In genomic region chr10:95635319-95635733, GRCh38 we compare ENCODE assay signal across 1 cellular context.
A peak's percentile ranks its signal among the peaks of the same experiment; 100 is the strongest.
TF ChIP-seq lines count a peak whose summit lies in the region.

No MANE protein-coding gene starts in this region.

TF ChIP-seq in HepG2, 621 proteins besides CTCF, POLR2A, EP300 and RAD21 (continued from another document and continues in another):
- TF ChIP-seq, protein P1, sequence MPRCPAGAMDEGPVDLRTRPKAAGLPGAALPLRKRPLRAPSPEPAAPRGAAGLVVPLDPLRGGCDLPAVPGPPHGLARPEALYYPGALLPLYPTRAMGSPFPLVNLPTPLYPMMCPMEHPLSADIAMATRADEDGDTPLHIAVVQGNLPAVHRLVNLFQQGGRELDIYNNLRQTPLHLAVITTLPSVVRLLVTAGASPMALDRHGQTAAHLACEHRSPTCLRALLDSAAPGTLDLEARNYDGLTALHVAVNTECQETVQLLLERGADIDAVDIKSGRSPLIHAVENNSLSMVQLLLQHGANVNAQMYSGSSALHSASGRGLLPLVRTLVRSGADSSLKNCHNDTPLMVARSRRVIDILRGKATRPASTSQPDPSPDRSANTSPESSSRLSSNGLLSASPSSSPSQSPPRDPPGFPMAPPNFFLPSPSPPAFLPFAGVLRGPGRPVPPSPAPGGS (CRISPR knock-in tag; IDR thresholded peaks at IDR 0.05) = no peak
- no peak for TF ChIP-seq AGO1 (IDR thresholded peaks at IDR 0.05; ENCODE audit: low read depth, low read length, poor library complexity, severe bottlenecking)
- peak; percentile 65 for TF ChIP-seq RARA (CRISPR knock-in tag; IDR thresholded peaks at IDR 0.05)
- TF ChIP-seq ZNF33A (CRISPR knock-in tag; IDR thresholded peaks at IDR 0.05; ENCODE audit: borderline replicate concordance) = no peak
- TF ChIP-seq THAP11 (CRISPR knock-in tag; IDR thresholded peaks at IDR 0.05) = peak; percentile 45; the same call in 1 of the 2 replicates
- no peak for TF ChIP-seq U2AF2 (IDR thresholded peaks at IDR 0.05; ENCODE audit: low read depth, low read length)
- TF ChIP-seq HNRNPK (IDR thresholded peaks at IDR 0.05; ENCODE audit: low read depth, low read length, poor library complexity, severe bottlenecking) = no peak
- TF ChIP-seq UBTF (CRISPR knock-in tag; IDR thresholded peaks at IDR 0.05) = no peak
- TF ChIP-seq NR2F6 (IDR thresholded peaks at IDR 0.05) = peak; percentile 74
- TF ChIP-seq NR2F6 (CRISPR knock-in tag; IDR thresholded peaks at IDR 0.05) = peak; percentile 80
- TF ChIP-seq ATAD3A (CRISPR knock-in tag; IDR thresholded peaks at IDR 0.05) = no peak
- peak; percentile 48; the same call in 1 of the 2 replicates for TF ChIP-seq ZFP1 (CRISPR knock-in tag; IDR thresholded peaks at IDR 0.05)
- TF ChIP-seq, protein P2, sequence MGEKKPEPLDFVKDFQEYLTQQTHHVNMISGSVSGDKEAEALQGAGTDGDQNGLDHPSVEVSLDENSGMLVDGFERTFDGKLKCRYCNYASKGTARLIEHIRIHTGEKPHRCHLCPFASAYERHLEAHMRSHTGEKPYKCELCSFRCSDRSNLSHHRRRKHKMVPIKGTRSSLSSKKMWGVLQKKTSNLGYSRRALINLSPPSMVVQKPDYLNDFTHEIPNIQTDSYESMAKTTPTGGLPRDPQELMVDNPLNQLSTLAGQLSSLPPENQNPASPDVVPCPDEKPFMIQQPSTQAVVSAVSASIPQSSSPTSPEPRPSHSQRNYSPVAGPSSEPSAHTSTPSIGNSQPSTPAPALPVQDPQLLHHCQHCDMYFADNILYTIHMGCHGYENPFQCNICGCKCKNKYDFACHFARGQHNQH (CRISPR knock-in tag; IDR thresholded peaks at IDR 0.05) = peak; percentile 65
- TF ChIP-seq PRMT3 (CRISPR knock-in tag; IDR thresholded peaks at IDR 0.05; ENCODE audit: borderline replicate concordance, low read depth) = no peak
- no peak for TF ChIP-seq TBX3 (IDR thresholded peaks at IDR 0.05; ENCODE audit: borderline replicate concordance)
- no peak for TF ChIP-seq ZNF784 (CRISPR knock-in tag; IDR thresholded peaks at IDR 0.05; ENCODE audit: borderline replicate concordance)
- peak; percentile 92 for TF ChIP-seq ZNF281 (CRISPR knock-in tag; IDR thresholded peaks at IDR 0.05; ENCODE audit: borderline replicate concordance)
- TF ChIP-seq KDM5A (IDR thresholded peaks at IDR 0.05; ENCODE audit: borderline replicate concordance, low read length) = no peak
- 0 out of 2 replicates have a peak, but pooled peaks have one; percentile 19 for TF ChIP-seq STAT5B (CRISPR knock-in tag; IDR thresholded peaks at IDR 0.05)
- TF ChIP-seq, protein P3, sequence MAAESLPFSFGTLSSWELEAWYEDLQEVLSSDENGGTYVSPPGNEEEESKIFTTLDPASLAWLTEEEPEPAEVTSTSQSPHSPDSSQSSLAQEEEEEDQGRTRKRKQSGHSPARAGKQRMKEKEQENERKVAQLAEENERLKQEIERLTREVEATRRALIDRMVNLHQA (CRISPR knock-in tag; IDR thresholded peaks at IDR 0.05) = no peak
- no peak; the same call in 1 of the 2 replicates for TF ChIP-seq ARID3A (IDR thresholded peaks at IDR 0.05; ENCODE audit: low read depth, low read length)
- TF ChIP-seq CEBPG (CRISPR knock-in tag; IDR thresholded peaks at IDR 0.05) = peak; percentile 21; the same call in 1 of the 2 replicates
- TF ChIP-seq ZNF790 (CRISPR knock-in tag; IDR thresholded peaks at IDR 0.05; ENCODE audit: borderline replicate concordance) = no peak
- TF ChIP-seq KLF11 (CRISPR knock-in tag; IDR thresholded peaks at IDR 0.05) = no peak
- TF ChIP-seq, protein P4, sequence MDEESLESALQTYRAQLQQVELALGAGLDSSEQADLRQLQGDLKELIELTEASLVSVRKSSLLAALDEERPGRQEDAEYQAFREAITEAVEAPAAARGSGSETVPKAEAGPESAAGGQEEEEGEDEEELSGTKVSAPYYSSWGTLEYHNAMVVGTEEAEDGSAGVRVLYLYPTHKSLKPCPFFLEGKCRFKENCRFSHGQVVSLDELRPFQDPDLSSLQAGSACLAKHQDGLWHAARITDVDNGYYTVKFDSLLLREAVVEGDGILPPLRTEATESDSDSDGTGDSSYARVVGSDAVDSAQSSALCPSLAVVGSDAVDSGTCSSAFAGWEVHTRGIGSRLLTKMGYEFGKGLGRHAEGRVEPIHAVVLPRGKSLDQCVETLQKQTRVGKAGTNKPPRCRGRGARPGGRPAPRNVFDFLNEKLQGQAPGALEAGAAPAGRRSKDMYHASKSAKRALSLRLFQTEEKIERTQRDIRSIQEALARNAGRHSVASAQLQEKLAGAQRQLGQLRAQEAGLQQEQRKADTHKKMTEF (CRISPR knock-in tag; IDR thresholded peaks at IDR 0.05) = peak; percentile 75; the same call in 1 of the 2 replicates
- TF ChIP-seq TCF7 (IDR thresholded peaks at IDR 0.05; ENCODE audit: low read depth) = peak; percentile 82
- TF ChIP-seq ZNF329 (CRISPR knock-in tag; IDR thresholded peaks at IDR 0.05; ENCODE audit: low read depth) = no peak
- TF ChIP-seq TEAD3 (CRISPR knock-in tag; optimal IDR thresholded peaks at IDR 0.05; ENCODE audit: borderline replicate concordance) = peak; percentile 78
- TF ChIP-seq PHF20 (CRISPR knock-in tag; IDR thresholded peaks at IDR 0.05) = no peak
- TF ChIP-seq ZMAT3 (CRISPR knock-in tag; conservative IDR thresholded peaks at IDR 0.05) = no peak
- TF ChIP-seq ZNF431 (CRISPR knock-in tag; IDR thresholded peaks at IDR 0.05; ENCODE audit: borderline replicate concordance, low read depth) = no peak
- no peak for TF ChIP-seq ZSCAN25 (CRISPR knock-in tag; IDR thresholded peaks at IDR 0.05)
- no peak for TF ChIP-seq CREB1 (IDR thresholded peaks at IDR 0.05)
- TF ChIP-seq CREB1 (CRISPR knock-in tag; IDR thresholded peaks at IDR 0.05) = peak; percentile 67
- no peak for TF ChIP-seq NCOA5 (CRISPR knock-in tag; IDR thresholded peaks at IDR 0.05)
- TF ChIP-seq IRF1 (CRISPR knock-in tag; IDR thresholded peaks at IDR 0.05; ENCODE audit: low read depth) = no peak
- TF ChIP-seq ZNF746 (CRISPR knock-in tag; IDR thresholded peaks at IDR 0.05) = no peak
- TF ChIP-seq ZFYVE20 (CRISPR knock-in tag; IDR thresholded peaks at IDR 0.05; ENCODE audit: borderline replicate concordance, low read depth) = no peak
- no peak for TF ChIP-seq ZNF142 (CRISPR knock-in tag; IDR thresholded peaks at IDR 0.05)
- no peak for TF ChIP-seq ZNF713 (CRISPR knock-in tag; IDR thresholded peaks at IDR 0.05)
- TF ChIP-seq NAIF1 (CRISPR knock-in tag; IDR thresholded peaks at IDR 0.05; ENCODE audit: borderline replicate concordance) = peak; percentile 92
- TF ChIP-seq TAF1 (CRISPR knock-in tag; IDR thresholded peaks at IDR 0.05) = no peak
- TF ChIP-seq CEBPB (IDR thresholded peaks at IDR 0.05; ENCODE audit: borderline replicate concordance, low read depth, low read length) = no peak
- no peak for TF ChIP-seq PCBP2 (optimal IDR thresholded peaks at IDR 0.05; ENCODE audit: low read depth, low read length, poor library complexity, severe bottlenecking)
- no peak for TF ChIP-seq MBD4 (IDR thresholded peaks at IDR 0.05; ENCODE audit: borderline replicate concordance, low read length)
- no peak for TF ChIP-seq ZZZ3 (CRISPR knock-in tag; IDR thresholded peaks at IDR 0.05; ENCODE audit: borderline replicate concordance)
